35 cellular contexts compared by ENCODE assay signal in genomic region chr5:65081071-65081470, GRCh38.
"Had no signal": no experiment of that assay in that cellular context is flagged by ENCODE, and none has a peak within 500 bp of the region (broad histone marks: within the 10 kb centered on the region; RNA-seq: fewer than 3 reads in every experiment).

No MANE protein-coding gene starts in this region.

- H3K27me3 ChIP-seq: MG63 had no signal

- DNase-seq: Karpas-422, Kasumi-1, MG63, MM.1S, MV-4-11, NCI-H1048, NCI-H1092, NCI-H1092 treated with DMSO at 0.1 percent for 48 hours, NCI-H1105, NCI-H1105 treated with DMSO at 0.1 percent for 48 hours, NCI-H1417, NCI-H1417 treated with DMSO at 0.1 percent for 48 hours, NCI-H1436, NCI-H1436 treated with DMSO at 0.1 percent for 48 hours, NCI-H146, NCI-H1694, NCI-H1694 treated with DMSO at 0.1 percent for 48 hours, NCI-H187, NCI-H187 treated with DMSO at 0.1 percent for 48 hours, NCI-H1930, NCI-H2029, NCI-H2029 treated with DMSO at 0.1 percent for 48 hours, NCI-H2081, NCI-H2081 treated with DMSO at 0.1 percent for 48 hours, NCI-H2107, NCI-H2171, NCI-H2171 treated with DMSO at 0.1 percent for 48 hours, NCI-H2227 treated with DMSO at 0.1 percent for 48 hours, NCI-H226, NCI-H345, NCI-H446, NCI-H446 treated with DMSO at 0.1 percent for 48 hours, NCI-H510A, NCI-H510A treated with DMSO at 0.1 percent for 48 hours, NCI-H524 had no signal

- H3K4me3 ChIP-seq: MG63 had no signal

- H3K36me3 ChIP-seq: MG63 had no signal

- H3K9me3 ChIP-seq: MG63 had no signal
